In the genomic region with DNA sequence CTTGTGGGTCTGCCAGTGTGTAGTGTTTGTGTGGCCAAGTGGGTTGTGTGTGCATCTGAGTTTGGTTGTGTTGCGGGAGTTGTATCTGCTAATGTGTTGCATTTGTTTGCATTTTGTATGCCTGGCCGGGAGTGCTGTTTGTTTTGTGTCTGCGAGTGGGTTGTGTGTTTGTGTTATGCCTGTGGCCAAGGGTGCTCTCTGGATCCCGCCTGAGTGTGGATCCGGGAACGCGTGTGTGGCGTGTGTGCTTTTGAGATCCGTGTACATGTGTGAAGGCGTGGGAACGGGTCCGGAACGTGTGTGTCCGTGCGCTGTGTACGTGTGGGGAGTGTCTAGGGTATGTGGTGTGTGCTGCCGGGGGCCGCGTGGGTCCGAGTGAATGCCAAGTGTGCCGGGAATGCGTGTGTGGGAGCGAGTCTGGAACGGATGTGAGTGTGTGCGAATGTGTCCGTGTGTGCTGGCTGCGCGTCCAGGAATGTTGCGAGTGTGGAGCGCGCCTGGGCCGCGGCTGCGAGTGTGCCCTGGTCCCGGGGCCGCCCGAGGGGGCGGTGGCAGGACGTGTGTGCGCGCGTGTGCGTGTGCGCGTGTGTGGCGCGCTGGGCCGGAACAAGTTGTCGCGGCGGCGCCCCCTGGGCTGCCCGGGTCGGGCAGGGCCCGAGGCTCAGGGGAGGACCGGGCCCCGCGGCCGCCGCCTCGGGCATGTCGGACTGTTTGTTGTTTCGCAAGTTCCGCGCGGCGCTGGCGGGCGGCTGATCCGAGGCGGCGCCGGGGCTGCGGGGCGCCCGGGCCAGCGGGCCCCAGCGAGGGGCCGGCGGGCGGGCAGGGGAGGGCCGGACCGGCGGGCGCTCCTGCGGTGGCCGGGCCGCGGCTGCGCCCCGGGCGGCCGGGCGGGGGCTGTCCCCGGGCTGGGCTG, we compare ENCODE assay signal across 1 cellular context.
TF ChIP-seq lines count a peak whose summit lies in the region.

No MANE protein-coding gene starts in this region.

TF ChIP-seq in IMR-90, 13 proteins besides CTCF, POLR2A, EP300 and RAD21:
- TF ChIP-seq, protein P1, sequence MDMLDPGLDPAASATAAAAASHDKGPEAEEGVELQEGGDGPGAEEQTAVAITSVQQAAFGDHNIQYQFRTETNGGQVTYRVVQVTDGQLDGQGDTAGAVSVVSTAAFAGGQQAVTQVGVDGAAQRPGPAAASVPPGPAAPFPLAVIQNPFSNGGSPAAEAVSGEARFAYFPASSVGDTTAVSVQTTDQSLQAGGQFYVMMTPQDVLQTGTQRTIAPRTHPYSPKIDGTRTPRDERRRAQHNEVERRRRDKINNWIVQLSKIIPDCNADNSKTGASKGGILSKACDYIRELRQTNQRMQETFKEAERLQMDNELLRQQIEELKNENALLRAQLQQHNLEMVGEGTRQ (IDR thresholded peaks at IDR 0.05; ENCODE audit: low read depth, low read length): no peak
- TF ChIP-seq CHD1 (IDR thresholded peaks at IDR 0.05; ENCODE audit: low read depth, low read length) (no peak), RCOR1 (IDR thresholded peaks at IDR 0.05; ENCODE audit: insufficient replicate concordance, low read length) (no peak), NFE2L2 (IDR thresholded peaks at IDR 0.05; ENCODE audit: low read depth, low read length) (no peak), MAZ (IDR thresholded peaks at IDR 0.05; ENCODE audit: borderline replicate concordance, low read depth, low read length) (peak; percentile 26; the same call in 1 of the 2 replicates), RFX5 (IDR thresholded peaks at IDR 0.05; ENCODE audit: low read depth, low read length) (no peak), FOS (IDR thresholded peaks at IDR 0.05; ENCODE audit: low read depth, low read length) (no peak), MAFK (IDR thresholded peaks at IDR 0.05; ENCODE audit: low read depth, low read length) (no peak), SMC3 (IDR thresholded peaks at IDR 0.05; ENCODE audit: low read depth, low read length) (no peak), CEBPB (IDR thresholded peaks at IDR 0.05; ENCODE audit: low read depth, low read length) (peak; percentile 58), MXI1 (IDR thresholded peaks at IDR 0.05; ENCODE audit: borderline replicate concordance, low read depth, low read length) (peak; percentile 16; the same call in 1 of the 2 replicates), BHLHE40 (IDR thresholded peaks at IDR 0.05; ENCODE audit: low read depth, low read length) (peak; percentile 12; the same call in 1 of the 2 replicates)
- TF ChIP-seq, protein P2, sequence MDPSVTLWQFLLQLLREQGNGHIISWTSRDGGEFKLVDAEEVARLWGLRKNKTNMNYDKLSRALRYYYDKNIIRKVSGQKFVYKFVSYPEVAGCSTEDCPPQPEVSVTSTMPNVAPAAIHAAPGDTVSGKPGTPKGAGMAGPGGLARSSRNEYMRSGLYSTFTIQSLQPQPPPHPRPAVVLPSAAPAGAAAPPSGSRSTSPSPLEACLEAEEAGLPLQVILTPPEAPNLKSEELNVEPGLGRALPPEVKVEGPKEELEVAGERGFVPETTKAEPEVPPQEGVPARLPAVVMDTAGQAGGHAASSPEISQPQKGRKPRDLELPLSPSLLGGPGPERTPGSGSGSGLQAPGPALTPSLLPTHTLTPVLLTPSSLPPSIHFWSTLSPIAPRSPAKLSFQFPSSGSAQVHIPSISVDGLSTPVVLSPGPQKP (IDR thresholded peaks at IDR 0.05; ENCODE audit: borderline replicate concordance, low read depth, low read length): no peak
